In genomic region chr7:27300401-27300800, GRCh38 we compare ENCODE assay signal across 24 cellular contexts. TPM values are rescaled to one million over a fixed set of nuclear protein-coding genes. Genes with fewer than 3 reads are reported as not detected.
DNase-seq lines count a peak whose midpoint lies in the region; ATAC-seq, FAIRE-seq and TF ChIP-seq lines count a peak whose summit lies in the region.
"Had no signal": no experiment of that assay in that cellular context is flagged by ENCODE, and none has a peak within 500 bp of the region (broad histone marks: within the 10 kb centered on the region; RNA-seq: fewer than 3 reads in every experiment).

No MANE protein-coding gene starts in this region.

- H3K9me3 ChIP-seq in WERI-Rb-1 (ENCODE audit: severe bottlenecking), result no peaks in the 10 kb centered on the region
- H3K9me3 ChIP-seq: ovary, sigmoid colon, stomach had no signal

- H3K36me3 ChIP-seq in WERI-Rb-1, result no peaks in the 10 kb centered on the region
- H3K36me3 ChIP-seq: ovary, sigmoid colon, stomach had no signal

- TF ChIP-seq CTCF in WERI-Rb-1 (IDR thresholded peaks at IDR 0.05; ENCODE audit: low read depth, low read length), result no peak

- H3K27me3 ChIP-seq in WERI-Rb-1 (ENCODE audit: insufficient read depth, low read depth, severe bottlenecking), result peaks cover 72% of the 10 kb centered on the region
- H3K27me3 ChIP-seq: hepatocyte, ovary, sigmoid colon had no signal

- H3K4me3 ChIP-seq in WERI-Rb-1 (ENCODE audit: low read depth, low read length), result no peak overlapping the region
- H3K4me3 ChIP-seq: hepatocyte, lung, ovary, PC-9, sigmoid colon, SK-N-MC, stomach had no signal

- peak; percentile 6 for FAIRE-seq in H54 (lab: Jason Lieb, UNC)
- FAIRE-seq: keratinocyte had no signal

- ATAC-seq in HG02588 (IDR thresholded peaks at IDR 0.05; ENCODE audit: unreplicated experiment), result no peak
- ATAC-seq: activated naive CD8-positive, alpha-beta T cell treated with anti-CD3 and anti-CD28 coated beads, Interleukin-2, amount 50 U/mL, for 24 hours; CD8-positive, alpha-beta T cell had no signal

- no peak for TF ChIP-seq POLR2A in H54 (IDR thresholded peaks at IDR 0.05; ENCODE audit: low read depth, low read length)

- DNase-seq in AG20443 (ENCODE audit: low spot score) (peak; percentile 16), H54 (ENCODE audit: insufficient read length, low spot score) (peak; percentile 46), NCI-H226 (peak; percentile 65), dermis blood vessel endothelial cell (peak; percentile 2), DMS53 (lab: John Stamatoyannopoulos, UW) (no peak), WERI-Rb-1 (no peak), globus pallidus (ENCODE audit: low spot score) (no peak)
- DNase-seq: activated CD4-positive, alpha-beta T cell treated with anti-CD3 and anti-CD28 coated beads for 48 hours; activated naive CD8-positive, alpha-beta T cell treated with anti-CD3 and anti-CD28 coated beads, Interleukin-2, amount 50 U/mL, for 24 hours; CD8-positive, alpha-beta T cell; NCI-H1930; ovary; PC-9; sigmoid colon; stimulated activated CD4-positive, alpha-beta T cell treated with anti-CD3 and anti-CD28 coated beads, Interleukin-1b, Interleukin-23, amount 100 ng/mL, for 48 hours; stomach; T1000 had no signal

- no peak overlapping the region for H3K27ac ChIP-seq in WERI-Rb-1
- H3K27ac ChIP-seq: hepatocyte, ovary, PC-9, sigmoid colon, SK-N-MC, stomach had no signal

RNA-seq across cellular contexts. Expression of gene EVX1, which starts 57.8 kb away (rescaled TPM):
- not detected in 2 replicates for total RNA-seq in dermis blood vessel endothelial cell
- total RNA-seq: activated T-helper 2 cell treated with anti-CD3 and anti-CD28 coated beads, Interferon-gamma antibody, Interleukin-2, Interleukin-4, amounts not matched to agents 10 μg/mL and 5 μg/mL and 100 μg/mL, durations not matched to agents 14 hours and 24 hours and 36 hours; cardiac septum; lung; ovary; PC-9; sigmoid colon; stomach had no signal

Comparison
In these comparisons a context has a peak if more than half of its experiments do, and no peak if none do; other contexts are left out.
1. DNase-seq: peak in AG20443 (single experiment), H54 (single experiment), NCI-H226 (single experiment) and dermis blood vessel endothelial cell (single experiment); none in DMS53 (single experiment), WERI-Rb-1 (single experiment) and globus pallidus (single experiment).